In the genomic region with DNA sequence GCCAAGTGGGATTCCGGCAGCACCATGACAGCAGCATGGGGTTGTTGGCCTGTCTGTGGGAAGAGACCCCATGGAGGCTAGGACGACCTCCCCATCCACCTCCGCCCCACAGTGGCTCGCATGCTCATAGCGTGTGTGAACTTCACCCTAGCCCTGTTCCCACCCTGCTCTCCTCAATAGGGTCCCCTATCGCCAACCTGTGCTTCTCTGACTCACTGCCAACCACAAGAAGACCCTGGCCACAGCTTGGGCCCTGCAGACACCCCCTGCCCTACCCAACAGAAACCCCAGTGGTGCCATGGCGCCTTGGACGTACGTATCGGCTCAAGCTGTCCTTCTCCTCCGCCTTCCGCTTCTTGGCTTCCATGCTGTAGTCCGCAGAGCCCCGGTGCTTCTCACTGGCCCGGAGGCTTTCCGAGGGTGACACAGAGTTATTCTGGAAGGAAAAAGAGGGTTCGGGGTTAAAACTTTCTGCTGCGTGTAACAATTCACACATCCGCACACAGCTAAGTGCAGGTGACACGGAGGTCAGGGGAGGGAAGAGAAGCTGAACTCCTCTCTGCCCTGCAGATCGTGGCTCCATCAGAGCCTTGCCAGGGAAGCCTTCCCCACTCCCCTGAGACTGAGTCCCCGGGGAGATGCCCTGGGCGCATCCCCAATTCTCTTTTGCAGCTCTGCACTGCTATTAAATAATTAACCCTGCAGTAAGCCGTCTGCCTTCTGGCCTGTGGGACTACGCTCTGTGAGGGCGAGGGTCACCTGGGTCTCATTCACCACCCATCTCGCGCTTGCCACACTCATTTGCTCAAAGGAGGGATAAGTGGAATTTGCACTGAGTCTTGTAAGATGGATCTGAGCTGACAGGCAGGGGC, we compare ENCODE assay signal across 11 cellular contexts.
"Had no signal": no experiment of that assay in that cellular context is flagged by ENCODE, and none has a peak within 500 bp of the region (broad histone marks: within the 10 kb centered on the region; RNA-seq: fewer than 3 reads in every experiment).

No MANE protein-coding gene starts in this region.

- H3K27me3 ChIP-seq: gastrocnemius medialis, tibial artery, uterus had no signal

- H3K27ac ChIP-seq: coronary artery, gastrocnemius medialis, tibial artery, uterus had no signal

- H3K9me3 ChIP-seq: gastrocnemius medialis, tibial artery, uterus had no signal

- ATAC-seq: gastrocnemius medialis, left ventricle myocardium superior, T-helper 17 cell had no signal

- DNase-seq: activated CD4-positive, alpha-beta T cell treated with anti-CD3 and anti-CD28 coated beads, Interleukin-2, amount 50 U/mL, for 4 hours; activated gamma-delta T cell treated with Interleukin-2 at 50 U/mL for 16 hours; activated T-cell treated with anti-CD3 and anti-CD28 coated beads, Interleukin-2, amount 50 U/mL, for 24 hours; effector CD4-positive, alpha-beta T cell; gastrocnemius medialis; left ventricle myocardium superior; naive B cell had no signal

- H3K36me3 ChIP-seq: uterus had no signal

- H3K4me3 ChIP-seq: coronary artery, gastrocnemius medialis, tibial artery, uterus had no signal
